In genomic region chr19:6476896-6477431, GRCh38 we compare ENCODE assay signal across 3 cellular contexts.
TF ChIP-seq lines count a peak whose summit lies in the region.

No MANE protein-coding gene starts in this region.

TF ChIP-seq in SK-N-SH, 30 proteins besides CTCF, POLR2A, EP300 and RAD21 (continues in another document):
- TF ChIP-seq RCOR1 (IDR thresholded peaks at IDR 0.05; ENCODE audit: low read length) (no peak), REST (IDR thresholded peaks at IDR 0.05; ENCODE audit: low read depth, low read length) (no peak), SMC3 (IDR thresholded peaks at IDR 0.05; ENCODE audit: low read depth, low read length) (no peak), FOXM1 (IDR thresholded peaks at IDR 0.05; ENCODE audit: low read depth) (no peak), NFIC (IDR thresholded peaks at IDR 0.05; ENCODE audit: borderline replicate concordance) (no peak), ZBTB33 (IDR thresholded peaks at IDR 0.05; ENCODE audit: borderline replicate concordance, low read depth) (no peak), CHD2 (IDR thresholded peaks at IDR 0.05; ENCODE audit: low read length, partially characterized antibody) (no peak), TAF1 (IDR thresholded peaks at IDR 0.05; ENCODE audit: borderline replicate concordance, low read depth, low read length) (no peak), GABPA (IDR thresholded peaks at IDR 0.05; ENCODE audit: low read depth) (no peak), RXRA (IDR thresholded peaks at IDR 0.05; ENCODE audit: borderline replicate concordance, low read depth) (no peak), SIN3A (IDR thresholded peaks at IDR 0.05; ENCODE audit: borderline replicate concordance, low read depth, low read length) (no peak), YY1 (IDR thresholded peaks at IDR 0.05; ENCODE audit: low read depth) (no peak), TCF12 (IDR thresholded peaks at IDR 0.05) (no peak)
- TF ChIP-seq, protein P1, sequence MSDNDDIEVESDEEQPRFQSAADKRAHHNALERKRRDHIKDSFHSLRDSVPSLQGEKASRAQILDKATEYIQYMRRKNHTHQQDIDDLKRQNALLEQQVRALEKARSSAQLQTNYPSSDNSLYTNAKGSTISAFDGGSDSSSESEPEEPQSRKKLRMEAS (IDR thresholded peaks at IDR 0.05; ENCODE audit: low read depth), result no peak

TF ChIP-seq in SK-N-SH treated with all-trans-retinoic acid at 6 μM for 48 hours, 23 proteins besides CTCF, POLR2A, EP300 and RAD21:
- no peak for TF ChIP-seq ZNF565 (CRISPR knock-in tag; conservative IDR thresholded peaks at IDR 0.05; ENCODE audit: low read depth)

TF ChIP-seq in endothelial cell of umbilical vein, 7 proteins besides CTCF, POLR2A, EP300 and RAD21:
- TF ChIP-seq POLR2AphosphoS5 (IDR thresholded peaks at IDR 0.05; ENCODE audit: insufficient read depth, low read depth, low read length), result no peak
- no peak for TF ChIP-seq JUN (IDR thresholded peaks at IDR 0.05; ENCODE audit: borderline replicate concordance, insufficient read depth, insufficient read length, low read depth)
- no peak for TF ChIP-seq MYC (IDR thresholded peaks at IDR 0.05; ENCODE audit: low read depth, low read length)
- TF ChIP-seq EZH2 (IDR thresholded peaks at IDR 0.05; ENCODE audit: borderline replicate concordance, low read depth, low read length, severe bottlenecking), result no peak
- TF ChIP-seq, protein P1 (IDR thresholded peaks at IDR 0.05; ENCODE audit: insufficient read depth, insufficient read length), result no peak
- TF ChIP-seq FOS (IDR thresholded peaks at IDR 0.05; ENCODE audit: borderline replicate concordance, insufficient read depth, low read length), result no peak
- no peak for TF ChIP-seq GATA2 (IDR thresholded peaks at IDR 0.05; ENCODE audit: insufficient read depth, insufficient read length, low read depth, low read length)
